8 cellular contexts compared by ENCODE assay signal in the genomic region with DNA sequence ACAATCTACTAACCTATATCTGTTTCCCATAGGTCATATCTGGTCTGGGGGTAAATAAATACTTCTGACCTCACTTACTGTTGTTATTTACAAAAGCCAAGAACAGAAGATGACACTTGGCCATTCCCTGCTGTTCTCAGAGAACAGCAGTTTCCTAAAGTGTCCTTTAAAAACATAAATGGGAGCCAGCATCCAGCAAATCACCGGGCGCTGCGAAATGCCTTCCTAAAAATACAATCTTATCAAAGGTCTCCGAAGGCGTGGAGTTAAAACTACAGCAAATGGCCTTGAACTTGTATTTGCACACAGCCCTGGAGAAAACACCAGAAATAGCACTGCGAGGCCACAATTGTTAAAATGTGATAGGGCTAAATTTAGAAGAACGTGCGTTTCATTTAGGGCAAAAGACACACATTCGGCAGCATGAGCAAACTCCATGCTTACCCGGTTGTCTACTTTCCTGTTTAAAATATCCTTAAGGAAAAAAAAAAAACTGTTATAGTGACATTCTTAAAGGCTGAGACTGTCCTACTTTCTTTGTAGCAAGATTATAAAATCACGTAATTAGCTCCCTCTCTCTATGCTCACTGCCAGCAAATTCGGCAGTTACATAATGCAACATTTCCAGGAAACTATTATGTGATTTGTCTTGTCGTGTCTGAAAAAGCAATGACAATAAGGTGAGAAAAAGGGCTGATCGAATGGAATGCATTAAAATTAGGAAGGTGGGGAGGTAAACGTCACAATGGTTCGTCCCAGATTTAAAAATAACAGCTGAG. TPM values are rescaled to one million over a fixed set of nuclear protein-coding genes. Genes with fewer than 3 reads are reported as not detected.
A peak's percentile ranks its signal among the peaks of the same experiment; 100 is the strongest.
DNase-seq lines count a peak whose midpoint lies in the region; ATAC-seq and TF ChIP-seq lines count a peak whose summit lies in the region.

No MANE protein-coding gene starts in this region.

- intact Hi-C loops in A673 (cut with micrococcal nuclease; ENCODE audit: unreplicated experiment): loop anchor here (10.0 kb wide), 1 partner anchor 227 kb away; no protein-coding TSS in a partner anchor
- intact Hi-C loops in left ventricle myocardium inferior (cut with micrococcal nuclease): loop anchor here (10.0 kb wide), 1 partner anchor 507 kb away; no protein-coding TSS in a partner anchor

- peak overlapping the region; percentile 86 for H3K9ac ChIP-seq in rectal smooth muscle tissue (ENCODE audit: low read length)

- H3K27me3 ChIP-seq in A673 (replicated peaks; ENCODE audit: insufficient read depth, low read depth, low read length, poor library complexity): no peaks in the 10 kb centered on the region
- no peaks in the 10 kb centered on the region for H3K27me3 ChIP-seq in left ventricle myocardium inferior (ENCODE audit: low read depth)
- no peaks in the 10 kb centered on the region for H3K27me3 ChIP-seq in rectal smooth muscle tissue (ENCODE audit: control insufficient read depth, insufficient read depth, low read length)

- CTCF ChIA-PET in A673 (lab: Charles Lee): no interaction called here

- no peak for ATAC-seq in activated T-helper 17 cell treated with anti-CD3 and anti-CD28 coated beads, Interleukin-2, amount 50 U/mL, for 72 hours (replicated peaks)
- ATAC-seq in GM18868 (IDR thresholded peaks at IDR 0.05; ENCODE audit: unreplicated experiment): no peak

- H3K4me3 ChIP-seq in A673 (ENCODE audit: low read depth, low read length, poor library complexity, severe bottlenecking) (peak overlapping the region; percentile 83), left ventricle myocardium inferior (peak overlapping the region; percentile 81), rectal smooth muscle tissue (ENCODE audit: low read length) (peak overlapping the region; percentile 91)

- H3K27ac ChIP-seq in A673 (ENCODE audit: low read depth, low read length, poor library complexity, severe bottlenecking) (peak overlapping the region; percentile 74), left ventricle myocardium inferior (replicated peaks) (peak overlapping the region; percentile 95), rectal smooth muscle tissue (ENCODE audit: low read depth, low read length) (peak overlapping the region; percentile 95)

- TF ChIP-seq CTCF in A673 (conservative IDR thresholded peaks at IDR 0.05; ENCODE audit: low read depth, low read length): no peak
- no peak for TF ChIP-seq CTCF in left ventricle myocardium inferior (IDR thresholded peaks at IDR 0.05; ENCODE audit: borderline replicate concordance)

- H3K27ac Mint-ChIP-seq in activated T-helper 17 cell treated with anti-CD3 and anti-CD28 coated beads, Interleukin-2, amount 50 U/mL, for 72 hours: peak overlapping the region; percentile 99

- H3K4me1 ChIP-seq in A673 (ENCODE audit: insufficient read depth, low read length, poor library complexity, severe bottlenecking) (peaks cover 40% of the 10 kb centered on the region), left ventricle myocardium inferior (peaks cover 74% of the 10 kb centered on the region), rectal smooth muscle tissue (ENCODE audit: control insufficient read depth, insufficient read depth, low read length) (peaks cover 10% of the 10 kb centered on the region)

- no peaks in the 10 kb centered on the region for H3K9me3 ChIP-seq in A673 (ENCODE audit: low read depth, low read length, poor library complexity, severe bottlenecking)
- H3K9me3 ChIP-seq in left ventricle myocardium inferior (replicated peaks): no peaks in the 10 kb centered on the region

- H3K9me3 Mint-ChIP-seq in activated T-helper 17 cell treated with anti-CD3 and anti-CD28 coated beads, Interleukin-2, amount 50 U/mL, for 72 hours: no peaks in the 10 kb centered on the region

- POLR2A ChIA-PET in A673 (lab: Charles Lee; ENCODE audit: low non-redundant PET): no interaction called here

- no TSS peak for BruUV-seq in A673 (replicated peaks; lab: Mats Ljungman, UMichigan)

- no peaks in the 10 kb centered on the region for H3K27me3 Mint-ChIP-seq in activated T-helper 17 cell treated with anti-CD3 and anti-CD28 coated beads, Interleukin-2, amount 50 U/mL, for 72 hours

- no peaks in the 10 kb centered on the region for H3K36me3 ChIP-seq in A673 (ENCODE audit: insufficient read depth, low read length, poor library complexity, severe bottlenecking)
- H3K36me3 ChIP-seq in left ventricle myocardium inferior: no peaks in the 10 kb centered on the region
- H3K36me3 ChIP-seq in rectal smooth muscle tissue (ENCODE audit: control insufficient read depth, insufficient read depth, low read length): no peaks in the 10 kb centered on the region

- H3K4me1 Mint-ChIP-seq in activated T-helper 17 cell treated with anti-CD3 and anti-CD28 coated beads, Interleukin-2, amount 50 U/mL, for 72 hours: peaks cover 42% of the 10 kb centered on the region

- H3K4me3 Mint-ChIP-seq in activated T-helper 17 cell treated with anti-CD3 and anti-CD28 coated beads, Interleukin-2, amount 50 U/mL, for 72 hours: peak overlapping the region; percentile 100

- DNase-seq in A673 (ENCODE audit: low spot score) (peak; percentile 25), HCEC 1CT (peak; percentile 31), left ventricle myocardium inferior (no peak), DMS153 (lab: John Stamatoyannopoulos, UW) (no peak), NCI-H524 treated with DMSO at 0.1 percent for 48 hours (lab: John Stamatoyannopoulos, UW) (no peak)

- H3K36me3 Mint-ChIP-seq in activated T-helper 17 cell treated with anti-CD3 and anti-CD28 coated beads, Interleukin-2, amount 50 U/mL, for 72 hours (ENCODE audit: low read depth): peaks cover 63% of the 10 kb centered on the region

RNA-seq across cellular contexts. Expression of a gene that starts 1.5 kb away (rescaled TPM):
- total RNA-seq in A673 (2021): 12.5 and 14.5 TPM in 2 replicates
- total RNA-seq in activated T-helper 17 cell treated with anti-CD3 and anti-CD28 coated beads, Interleukin-2, amount 50 U/mL, for 72 hours: 10 to 100 TPM; 26.6 to 67.7 TPM
- total RNA-seq in left ventricle myocardium inferior: 25.6 TPM

Comparison
In these comparisons a context has a peak if more than half of its experiments do, and no peak if none do; other contexts are left out.
1. DNase-seq: peak in A673 (single experiment) and HCEC 1CT (single experiment); none in left ventricle myocardium inferior (single experiment), DMS153 (single experiment) and NCI-H524 treated with DMSO at 0.1 percent for 48 hours (single experiment).
2. Peak in every context shown above with its lines, with median percentiles within 50 percentile points of each other: H3K27ac ChIP-seq and H3K4me3 ChIP-seq.